ENCODE assay signal across 11 cellular contexts in the genomic region with DNA sequence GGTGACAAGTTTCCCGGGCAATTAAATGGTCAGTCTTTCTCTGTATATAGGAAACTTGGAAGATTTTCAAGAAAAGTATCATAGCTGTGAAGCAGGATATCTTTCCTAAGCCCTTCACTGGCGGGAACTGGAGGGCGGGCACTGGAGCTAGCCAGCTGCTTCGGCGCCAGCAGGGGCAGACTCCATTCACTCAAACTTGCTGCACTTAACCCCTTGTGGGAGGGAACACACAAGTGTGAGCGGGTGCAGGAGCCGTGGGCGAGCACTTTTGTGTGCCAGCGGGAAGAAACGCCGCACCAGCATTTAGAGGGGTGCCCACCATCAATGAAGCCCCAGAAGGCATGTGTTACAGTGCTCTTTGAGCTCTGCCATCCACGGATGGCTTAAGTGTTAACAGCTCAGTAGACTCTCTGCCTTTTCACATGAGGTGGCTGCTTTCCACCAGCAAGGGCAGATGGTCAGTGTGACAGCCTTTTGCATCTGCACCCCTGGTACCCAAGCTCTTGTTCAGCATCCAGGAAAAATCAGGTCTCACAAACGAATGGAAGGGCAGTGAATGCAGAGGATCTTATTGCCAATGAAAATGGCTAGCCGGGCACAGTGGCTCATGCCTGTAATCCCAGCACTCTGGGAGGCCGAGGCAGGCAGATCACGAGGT.
DNase-seq lines count a peak whose midpoint lies in the region; ATAC-seq, FAIRE-seq and TF ChIP-seq lines count a peak whose summit lies in the region.
"Had no signal": no experiment of that assay in that cellular context is flagged by ENCODE, and none has a peak within 500 bp of the region (broad histone marks: within the 10 kb centered on the region; RNA-seq: fewer than 3 reads in every experiment).

No MANE protein-coding gene starts in this region.

- no peaks in the 10 kb centered on the region for H3K79me2 ChIP-seq in astrocyte (ENCODE audit: insufficient read depth, low read length)
- H3K79me2 ChIP-seq: parathyroid adenoma had no signal

- H3K27me3 Mint-ChIP-seq in astrocyte (ENCODE audit: low read depth, unreplicated experiment) = peaks cover 22% of the 10 kb centered on the region

- peak; percentile 50 for DNase-seq in M059J (ENCODE audit: low read depth)
- peak; percentile 36 for DNase-seq in astrocyte (ENCODE audit: low read depth)
- DNase-seq in right atrium auricular region (ENCODE audit: low spot score) = no peak
- DNase-seq in stromal cell of bone marrow (ENCODE audit: low read depth) = peak; percentile 46
- no peak for DNase-seq in mucosa of gallbladder (ENCODE audit: low spot score)
- DNase-seq in GM10248 (ENCODE audit: extremely low spot score) = no peak
- DNase-seq: activated CD4-positive, CD25-positive, alpha-beta regulatory T cell; stimulated activated naive B cell treated with anti-CD40 and anti-IgM and Interleukin-4, amounts not matched to agents 10 μg/mL and 1 μg/mL and 100 μg/mL, for 72 hours had no signal

- H3K27me3 ChIP-seq in astrocyte (ENCODE audit: insufficient read depth, low read length) (peaks cover 2% of the 10 kb centered on the region), right atrium auricular region (no peaks in the 10 kb centered on the region)

- no peak overlapping the region for H3K4me3 Mint-ChIP-seq in astrocyte (ENCODE audit: unreplicated experiment)
- H3K4me3 Mint-ChIP-seq: activated naive CD4-positive, alpha-beta T cell treated with anti-CD3 and anti-CD28 coated beads, Interleukin-2, amount 50 U/mL, for 24 hours; stimulated activated naive B cell treated with anti-CD40 and anti-IgM and Interleukin-4, amounts not matched to agents 10 μg/mL and 1 μg/mL and 100 μg/mL, for 72 hours had no signal

- no peak for TF ChIP-seq CTCF in astrocyte (IDR thresholded peaks at IDR 0.05; ENCODE audit: insufficient read depth, low read depth, low read length)
- no peak for TF ChIP-seq CTCF in right atrium auricular region (IDR thresholded peaks at IDR 0.05)
- no peak for TF ChIP-seq CTCF in GM10248 (IDR thresholded peaks at IDR 0.05; ENCODE audit: control extremely low read depth, extremely low read depth, low read depth, missing control alignments)

- H3K4me2 ChIP-seq in astrocyte (ENCODE audit: low read length) = peak overlapping the region; percentile 57

- no peak for FAIRE-seq in astrocyte (lab: Jason Lieb, UNC)

- CTCF ChIA-PET in GM10248 (lab: Yijun Ruan, JAX) = interaction anchor here (1.3 kb wide), 1 partner anchor 11 kb away, joined by 3 read pairs; no protein-coding TSS in a partner anchor

- no peaks in the 10 kb centered on the region for H4K20me1 ChIP-seq in astrocyte (ENCODE audit: insufficient read depth, low read length)

- POLR2A ChIA-PET in GM10248 (lab: Yijun Ruan, JAX) = no interaction called here

- H3K4me1 Mint-ChIP-seq in astrocyte (ENCODE audit: low read depth, unreplicated experiment) = no peaks in the 10 kb centered on the region
- H3K4me1 Mint-ChIP-seq: activated naive CD4-positive, alpha-beta T cell treated with anti-CD3 and anti-CD28 coated beads, Interleukin-2, amount 50 U/mL, for 24 hours; stimulated activated naive B cell treated with anti-CD40 and anti-IgM and Interleukin-4, amounts not matched to agents 10 μg/mL and 1 μg/mL and 100 μg/mL, for 72 hours had no signal

- no peak for ATAC-seq in HG03175 (IDR thresholded peaks at IDR 0.05; ENCODE audit: unreplicated experiment)
- ATAC-seq: stimulated activated naive B cell treated with anti-CD40 and anti-IgM and Interleukin-4, amounts not matched to agents 10 μg/mL and 1 μg/mL and 100 μg/mL, for 72 hours had no signal

- H3K36me3 Mint-ChIP-seq in astrocyte (ENCODE audit: low read depth, unreplicated experiment) = no peaks in the 10 kb centered on the region
- H3K36me3 Mint-ChIP-seq: activated naive CD4-positive, alpha-beta T cell treated with anti-CD3 and anti-CD28 coated beads, Interleukin-2, amount 50 U/mL, for 24 hours; stimulated activated naive B cell treated with anti-CD40 and anti-IgM and Interleukin-4, amounts not matched to agents 10 μg/mL and 1 μg/mL and 100 μg/mL, for 72 hours had no signal

- H3K27ac ChIP-seq in astrocyte (ENCODE audit: low read depth, low read length) (no peak overlapping the region), right atrium auricular region (peak overlapping the region; percentile 21 to 39)
- H3K27ac ChIP-seq: parathyroid adenoma had no signal

- H3K4me1 ChIP-seq in astrocyte (ENCODE audit: insufficient read depth, low read length) (no peaks in the 10 kb centered on the region), right atrium auricular region (peaks cover 0 to 11% of the 10 kb centered on the region in 2 donors)
- H3K4me1 ChIP-seq: parathyroid adenoma had no signal

- H3K9ac ChIP-seq in astrocyte (ENCODE audit: low read length) = no peak overlapping the region
- H3K9ac ChIP-seq: parathyroid adenoma had no signal

- no peak overlapping the region for H3K27ac Mint-ChIP-seq in astrocyte (ENCODE audit: unreplicated experiment)
- H3K27ac Mint-ChIP-seq: activated naive CD4-positive, alpha-beta T cell treated with anti-CD3 and anti-CD28 coated beads, Interleukin-2, amount 50 U/mL, for 24 hours; stimulated activated naive B cell treated with anti-CD40 and anti-IgM and Interleukin-4, amounts not matched to agents 10 μg/mL and 1 μg/mL and 100 μg/mL, for 72 hours had no signal

- H3K36me3 ChIP-seq in astrocyte (ENCODE audit: insufficient read depth, low read length) = no peaks in the 10 kb centered on the region
- H3K36me3 ChIP-seq in right atrium auricular region = no peaks in the 10 kb centered on the region

- no peak overlapping the region for H2AFZ ChIP-seq in astrocyte (ENCODE audit: low read depth, low read length)
- H2AFZ ChIP-seq: parathyroid adenoma had no signal

- H3K9me3 Mint-ChIP-seq in astrocyte (ENCODE audit: unreplicated experiment) = peaks cover 2% of the 10 kb centered on the region
- H3K9me3 Mint-ChIP-seq: activated naive CD4-positive, alpha-beta T cell treated with anti-CD3 and anti-CD28 coated beads, Interleukin-2, amount 50 U/mL, for 24 hours had no signal

- H3K9me3 ChIP-seq in astrocyte (ENCODE audit: insufficient read depth, low read depth, low read length) (no peaks in the 10 kb centered on the region), right atrium auricular region (peaks cover 0 to 4% of the 10 kb centered on the region in 2 donors)

- H3K4me3 ChIP-seq in astrocyte (ENCODE audit: insufficient read depth, low read depth, low read length) = no peak overlapping the region
- no peak overlapping the region for H3K4me3 ChIP-seq in right atrium auricular region

Comparison
In these comparisons a context has a peak if more than half of its experiments do, and no peak if none do; other contexts are left out.
1. DNase-seq: peak in M059J (single experiment), astrocyte (single experiment) and stromal cell of bone marrow (single experiment); none in right atrium auricular region (single experiment), mucosa of gallbladder (single experiment) and GM10248 (single experiment).